Comparison of ENCODE assay signal across 9 cellular contexts in the genomic region with DNA sequence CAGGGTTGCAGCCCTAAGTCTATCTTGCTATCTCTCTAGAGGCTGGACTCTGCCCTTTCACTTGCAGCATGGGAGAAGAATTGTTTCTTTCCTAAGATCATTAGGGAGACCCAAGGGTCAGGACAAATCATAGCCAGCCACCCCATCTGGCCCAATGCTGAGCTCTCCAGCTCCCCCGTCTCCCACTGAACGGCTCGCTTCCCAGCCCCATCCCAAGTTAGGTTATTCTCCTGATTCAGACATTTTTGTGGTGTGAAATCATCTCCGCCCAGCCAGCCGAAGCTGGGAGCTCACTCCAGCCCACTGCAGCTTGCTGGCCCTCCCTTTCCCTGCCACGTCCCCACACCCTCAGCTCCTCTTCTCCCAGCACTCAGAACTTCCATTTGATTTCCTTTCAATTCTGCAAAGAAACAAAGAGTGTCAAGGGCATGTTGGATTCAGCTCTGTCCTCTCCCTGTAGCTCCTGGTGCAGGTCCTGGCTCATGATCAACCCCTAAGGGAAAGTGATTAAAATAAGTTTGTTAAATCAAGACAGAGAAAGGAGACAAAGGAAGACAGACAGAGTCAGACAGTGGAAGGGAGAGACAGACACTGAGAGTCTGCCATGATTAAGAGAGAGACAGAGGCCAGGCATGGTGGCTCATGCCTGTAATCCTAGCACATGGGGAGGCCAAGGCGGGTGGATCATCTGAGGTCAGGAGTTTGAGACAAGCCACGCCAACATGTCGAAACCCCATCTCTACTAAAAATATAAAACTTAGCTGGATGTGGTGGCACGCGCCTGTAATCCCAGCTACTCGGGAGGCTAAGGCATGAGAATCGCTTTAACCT.
DNase-seq lines count a peak whose midpoint lies in the region; ATAC-seq and TF ChIP-seq lines count a peak whose summit lies in the region.
"Had no signal": no experiment of that assay in that cellular context is flagged by ENCODE, and none has a peak within 500 bp of the region (broad histone marks: within the 10 kb centered on the region; RNA-seq: fewer than 3 reads in every experiment).

No MANE protein-coding gene starts in this region.

- peaks cover 5% of the 10 kb centered on the region for H3K4me1 Mint-ChIP-seq in stimulated activated naive CD8-positive, alpha-beta T cell treated with anti-CD3 and anti-CD28 coated beads, Interleukin-15, amount 100 ng/mL, for 72 hours

- H3K36me3 ChIP-seq in RWPE2 (ENCODE audit: low read depth): no peaks in the 10 kb centered on the region
- H3K36me3 ChIP-seq in neuron (ENCODE audit: insufficient read depth, low read length): no peaks in the 10 kb centered on the region

- H3K4me1 ChIP-seq in RWPE2 (ENCODE audit: insufficient read depth, poor library complexity, severe bottlenecking): peaks cover 19% of the 10 kb centered on the region
- H3K4me1 ChIP-seq in neuron (ENCODE audit: insufficient read depth, low read length): peaks cover 39% of the 10 kb centered on the region

- no peaks in the 10 kb centered on the region for H3K27me3 ChIP-seq in RWPE2 (ENCODE audit: insufficient read depth, poor library complexity, severe bottlenecking)
- no peaks in the 10 kb centered on the region for H3K27me3 ChIP-seq in neuron (ENCODE audit: insufficient read depth, low read length)

- H3K4me3 ChIP-seq in RWPE2 (ENCODE audit: severe bottlenecking): no peak overlapping the region
- no peak overlapping the region for H3K4me3 ChIP-seq in neuron (ENCODE audit: low read length)

- H3K9me3 ChIP-seq in RWPE2 (ENCODE audit: severe bottlenecking) (no peaks in the 10 kb centered on the region), neuron (ENCODE audit: low read length) (no peaks in the 10 kb centered on the region)

- H3K27ac Mint-ChIP-seq in stimulated activated naive CD8-positive, alpha-beta T cell treated with anti-CD3 and anti-CD28 coated beads, Interleukin-15, amount 100 ng/mL, for 72 hours: peak overlapping the region in 1 of 2 donors; percentile 55

- ATAC-seq in RWPE2 (ENCODE audit: low read depth): peak; percentile 98
- no peak for ATAC-seq in stimulated activated naive CD8-positive, alpha-beta T cell treated with anti-CD3 and anti-CD28 coated beads, Interleukin-15, amount 100 ng/mL, for 72 hours

- in situ Hi-C loops in GM13976 (cut with MboI; ENCODE audit: low sequenced_read_pairs, unreplicated experiment): no loop called here

- DNase-seq in AG08395 (ENCODE audit: low spot score): peak; percentile 94
- DNase-seq in RWPE2 (ENCODE audit: low spot score): peak; percentile 87
- DNase-seq in fibroblast of peridontal ligament (ENCODE audit: extremely low read depth): peak; percentile 99
- no peak for DNase-seq in NCI-H2171 (lab: John Stamatoyannopoulos, UW)
- no peak for DNase-seq in GM13976 (ENCODE audit: low spot score)
- DNase-seq in Kasumi-1 (lab: John Stamatoyannopoulos, UW): no peak
- DNase-seq in stimulated activated naive CD8-positive, alpha-beta T cell treated with anti-CD3 and anti-CD28 coated beads, Interleukin-15, amount 100 ng/mL, for 72 hours: no peak
- DNase-seq: NCI-H1105 had no signal

- H3K27ac ChIP-seq in RWPE2 (ENCODE audit: poor library complexity, severe bottlenecking): peak overlapping the region; percentile 87

- no peaks in the 10 kb centered on the region for H3K27me3 Mint-ChIP-seq in stimulated activated naive CD8-positive, alpha-beta T cell treated with anti-CD3 and anti-CD28 coated beads, Interleukin-15, amount 100 ng/mL, for 72 hours

- no peak overlapping the region for H3K4me3 Mint-ChIP-seq in stimulated activated naive CD8-positive, alpha-beta T cell treated with anti-CD3 and anti-CD28 coated beads, Interleukin-15, amount 100 ng/mL, for 72 hours

- TF ChIP-seq CTCF in RWPE2 (IDR thresholded peaks at IDR 0.05; ENCODE audit: poor library complexity, severe bottlenecking) (no peak), GM13976 (IDR thresholded peaks at IDR 0.05; ENCODE audit: borderline replicate concordance, control extremely low read depth, extremely low read depth, insufficient read depth, missing control alignments) (no peak)

- H2AFZ ChIP-seq in neuron (ENCODE audit: low read depth, low read length): peak overlapping the region; percentile 62

- H3K9me3 Mint-ChIP-seq in stimulated activated naive CD8-positive, alpha-beta T cell treated with anti-CD3 and anti-CD28 coated beads, Interleukin-15, amount 100 ng/mL, for 72 hours: no peaks in the 10 kb centered on the region

Comparison
In these comparisons a context has a peak if more than half of its experiments do, and no peak if none do; other contexts are left out.
1. DNase-seq: peak in AG08395 (single experiment), RWPE2 (single experiment) and fibroblast of peridontal ligament (single experiment); none in NCI-H2171 (single experiment), GM13976 (single experiment), Kasumi-1 (0 of 2) and stimulated activated naive CD8-positive, alpha-beta T cell treated with anti-CD3 and anti-CD28 coated beads, Interleukin-15, amount 100 ng/mL, for 72 hours (0 of 2).